Comparison of ENCODE assay signal across 21 cellular contexts in the genomic region with DNA sequence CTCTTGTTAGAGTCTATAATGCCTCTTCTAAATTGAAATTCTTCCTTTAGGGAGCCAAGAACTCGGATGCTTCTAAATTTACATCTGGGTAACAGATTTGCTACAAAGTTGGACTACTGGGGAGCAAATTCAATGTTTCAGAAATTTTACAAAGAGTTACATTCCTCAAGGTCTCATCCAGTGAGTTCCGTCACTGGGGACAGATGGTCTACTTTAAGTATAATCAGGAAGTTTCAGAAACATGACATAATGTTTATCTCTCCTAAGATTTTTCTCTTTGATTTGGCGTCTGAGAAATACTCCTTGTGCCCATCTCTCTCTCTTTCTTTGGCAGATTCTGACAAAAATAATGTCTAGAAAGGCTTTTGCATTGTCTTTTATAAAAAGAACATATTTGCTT.
DNase-seq lines count a peak whose midpoint lies in the region; ATAC-seq and TF ChIP-seq lines count a peak whose summit lies in the region.
"Had no signal": no experiment of that assay in that cellular context is flagged by ENCODE, and none has a peak within 500 bp of the region (broad histone marks: within the 10 kb centered on the region; RNA-seq: fewer than 3 reads in every experiment).

No MANE protein-coding gene starts in this region.

- H3K9me3 Mint-ChIP-seq in Calu3 (ENCODE audit: low read depth, unreplicated experiment): no peaks in the 10 kb centered on the region
- H3K9me3 Mint-ChIP-seq in osteocyte (ENCODE audit: unreplicated experiment): no peaks in the 10 kb centered on the region
- H3K9me3 Mint-ChIP-seq: activated CD4-positive, alpha-beta memory T cell treated with anti-CD3 and anti-CD28 coated beads for 36 hours; CD8-positive, alpha-beta T cell; memory B cell had no signal

- no peak overlapping the region for H3K4me3 ChIP-seq in PC-9
- no peak overlapping the region for H3K4me3 ChIP-seq in dorsolateral prefrontal cortex
- H3K4me3 ChIP-seq in OCI-LY7 (ENCODE audit: low read depth, low read length, poor library complexity, severe bottlenecking): no peak overlapping the region
- H3K4me3 ChIP-seq: body of pancreas, pancreas, uterus had no signal

- H3K79me2 ChIP-seq in PC-9 (ENCODE audit: low read depth) (peaks cover 22% of the 10 kb centered on the region; the same call in 1 of the 2 replicates), OCI-LY7 (ENCODE audit: insufficient read depth, low read depth, low read length) (no peaks in the 10 kb centered on the region)

- ATAC-seq in GM19328 (IDR thresholded peaks at IDR 0.05; ENCODE audit: unreplicated experiment): no peak
- ATAC-seq: body of pancreas; CD8-positive, alpha-beta T cell; naive thymus-derived CD8-positive, alpha-beta T cell; right cardiac atrium had no signal

- TF ChIP-seq CTCF in Calu3 (IDR thresholded peaks at IDR 0.05; ENCODE audit: unreplicated experiment) (no peak), PC-9 (conservative IDR thresholded peaks at IDR 0.05) (no peak), dorsolateral prefrontal cortex (IDR thresholded peaks at IDR 0.05 in 54 of 56, conservative IDR thresholded peaks at IDR 0.05 in 2 of 56; ENCODE audit: low read depth in 1 of 56, partially characterized antibody in 56 of 56) (no peak), osteocyte (IDR thresholded peaks at IDR 0.05) (no peak), OCI-LY7 (conservative IDR thresholded peaks at IDR 0.05; ENCODE audit: low read length) (no peak)

- H3K9me2 ChIP-seq in PC-9 (ENCODE audit: insufficient read depth) (no peaks in the 10 kb centered on the region), OCI-LY7 (ENCODE audit: insufficient read depth, low read length) (no peaks in the 10 kb centered on the region)

- H3K4me3 Mint-ChIP-seq in Calu3 (ENCODE audit: low read depth, unreplicated experiment) (no peak overlapping the region), osteocyte (ENCODE audit: unreplicated experiment) (no peak overlapping the region)
- H3K4me3 Mint-ChIP-seq: activated CD4-positive, alpha-beta memory T cell treated with anti-CD3 and anti-CD28 coated beads for 36 hours; CD8-positive, alpha-beta T cell; memory B cell; naive thymus-derived CD8-positive, alpha-beta T cell had no signal

- H3K27ac ChIP-seq in PC-9 (peak overlapping the region; percentile 79), dorsolateral prefrontal cortex (peak overlapping the region in 34 of 59 donors; percentile 4 to 78 (median 38)), OCI-LY7 (ENCODE audit: low read depth, low read length, poor library complexity, severe bottlenecking) (no peak overlapping the region)
- H3K27ac ChIP-seq: uterus had no signal

- H4K20me1 ChIP-seq in PC-9 (ENCODE audit: insufficient read depth) (no peaks in the 10 kb centered on the region), OCI-LY7 (ENCODE audit: insufficient read depth, low read length) (no peaks in the 10 kb centered on the region)

- peaks cover 6% of the 10 kb centered on the region for H3K36me3 Mint-ChIP-seq in Calu3 (ENCODE audit: insufficient read depth, unreplicated experiment)
- no peaks in the 10 kb centered on the region for H3K36me3 Mint-ChIP-seq in osteocyte (ENCODE audit: unreplicated experiment)
- H3K36me3 Mint-ChIP-seq: activated CD4-positive, alpha-beta memory T cell treated with anti-CD3 and anti-CD28 coated beads for 36 hours; CD8-positive, alpha-beta T cell; memory B cell; naive thymus-derived CD8-positive, alpha-beta T cell had no signal

- peaks cover 16% of the 10 kb centered on the region for H3F3A ChIP-seq in PC-9 (ENCODE audit: insufficient read depth, low read depth)

- CTCF ChIA-PET in Calu3 (lab: Charles Lee): interaction anchor here (1.9 kb wide), 1 partner anchor 31 kb away, joined by 10 read pairs; no protein-coding TSS in a partner anchor
- CTCF ChIA-PET in PC-9 (lab: Charles Lee): interaction anchor here (1.6 kb wide), 1 partner anchor 31 kb away, joined by 13 read pairs; no protein-coding TSS in a partner anchor
- CTCF ChIA-PET in OCI-LY7 (lab: Charles Lee; ENCODE audit: unreplicated experiment): no interaction called here

- intact Hi-C loops in Calu3 (cut with micrococcal nuclease; ENCODE audit: unreplicated experiment): no loop called here
- intact Hi-C loops in PC-9 (cut with micrococcal nuclease; ENCODE audit: unreplicated experiment): loop anchor here (1.0 to 5.0 kb wide), 6 partner anchors 14 to 117 kb away; a partner anchor contains a TSS
- intact Hi-C loops in dorsolateral prefrontal cortex (cut with DNase I): no loop called here
- intact Hi-C loops in OCI-LY7 (cut with micrococcal nuclease; ENCODE audit: unreplicated experiment): no loop called here

- DNase-seq in Calu3 (no peak), PC-9 (no peak), dorsolateral prefrontal cortex (no peak), osteocyte (ENCODE audit: extremely low spot score, unreplicated experiment) (no peak), OCI-LY7 (ENCODE audit: low spot score) (no peak), NCI-H510A (lab: John Stamatoyannopoulos, UW) (no peak), SW480 (ENCODE audit: low spot score) (no peak)
- DNase-seq: activated CD4-positive, alpha-beta memory T cell treated with anti-CD3 and anti-CD28 coated beads for 36 hours; body of pancreas; CD8-positive, alpha-beta T cell; DND-41; naive thymus-derived CD8-positive, alpha-beta T cell; pancreas; right cardiac atrium; RPMI8226; stimulated activated CD4-positive, alpha-beta T cell treated with anti-CD3 and anti-CD28 coated beads, Interleukin-15, amount 100 ng/mL, for 24 hours; stimulated activated CD8-positive, alpha-beta memory T cell treated with anti-CD3 and anti-CD28 coated beads, Interleukin-4, amount 100 ng/mL, for 48 hours; T-helper 9 cell; uterus had no signal

- H3K27ac Mint-ChIP-seq in Calu3 (ENCODE audit: unreplicated experiment) (peak overlapping the region; percentile 45), osteocyte (ENCODE audit: unreplicated experiment) (peak overlapping the region; percentile 56)
- H3K27ac Mint-ChIP-seq: activated CD4-positive, alpha-beta memory T cell treated with anti-CD3 and anti-CD28 coated beads for 36 hours; CD8-positive, alpha-beta T cell; memory B cell; naive thymus-derived CD8-positive, alpha-beta T cell had no signal

- peaks cover 42% of the 10 kb centered on the region for H3K4me1 Mint-ChIP-seq in Calu3 (ENCODE audit: low read depth, unreplicated experiment)
- H3K4me1 Mint-ChIP-seq in osteocyte (ENCODE audit: unreplicated experiment): peaks cover 48% of the 10 kb centered on the region

- H3K4me1 ChIP-seq in PC-9 (replicated peaks; ENCODE audit: insufficient read depth) (peaks cover 52% of the 10 kb centered on the region), OCI-LY7 (ENCODE audit: insufficient read depth, low read length, poor library complexity, severe bottlenecking) (no peaks in the 10 kb centered on the region)
- H3K4me1 ChIP-seq: uterus had no signal

- POLR2A ChIA-PET in PC-9 (lab: Charles Lee; ENCODE audit: unreplicated experiment) (no interaction called here), OCI-LY7 (lab: Charles Lee) (interaction anchor here (1.0 kb wide), 1 partner anchor 11 kb away, joined by 3 read pairs; no protein-coding TSS in a partner anchor)

- H3K9me3 ChIP-seq in PC-9 (ENCODE audit: insufficient read depth, low read depth) (no peaks in the 10 kb centered on the region), OCI-LY7 (ENCODE audit: low read length) (no peaks in the 10 kb centered on the region)
- H3K9me3 ChIP-seq: body of pancreas, pancreas, uterus had no signal

- no peak overlapping the region for H2AFZ ChIP-seq in PC-9
- no peak overlapping the region for H2AFZ ChIP-seq in OCI-LY7 (ENCODE audit: low read length)

- H3K27me3 ChIP-seq in PC-9 (ENCODE audit: insufficient read depth, low read depth): no peaks in the 10 kb centered on the region
- H3K27me3 ChIP-seq in dorsolateral prefrontal cortex: no peaks in the 10 kb centered on the region
- H3K27me3 ChIP-seq: body of pancreas, pancreas, uterus had no signal

- BruUV-seq in Calu3 (replicated peaks; lab: Mats Ljungman, UMichigan) (no TSS peak), PC-9 (replicated peaks; lab: Mats Ljungman, UMichigan) (no TSS peak), OCI-LY7 (replicated peaks; lab: Mats Ljungman, UMichigan) (no TSS peak)

- H3K36me3 ChIP-seq in PC-9 (ENCODE audit: low read depth): no peaks in the 10 kb centered on the region
- H3K36me3 ChIP-seq in OCI-LY7 (ENCODE audit: insufficient read depth, low read length): no peaks in the 10 kb centered on the region
- H3K36me3 ChIP-seq: pancreas, uterus had no signal

- peak overlapping the region; percentile 84; the same call in 1 of the 2 replicates for H3K4me2 ChIP-seq in PC-9
- no peak overlapping the region for H3K4me2 ChIP-seq in OCI-LY7 (ENCODE audit: low read length)

- H3K27me3 Mint-ChIP-seq in Calu3 (ENCODE audit: unreplicated experiment) (no peaks in the 10 kb centered on the region), osteocyte (ENCODE audit: unreplicated experiment) (no peaks in the 10 kb centered on the region)
